13 cellular contexts compared by ENCODE assay signal in the genomic region with DNA sequence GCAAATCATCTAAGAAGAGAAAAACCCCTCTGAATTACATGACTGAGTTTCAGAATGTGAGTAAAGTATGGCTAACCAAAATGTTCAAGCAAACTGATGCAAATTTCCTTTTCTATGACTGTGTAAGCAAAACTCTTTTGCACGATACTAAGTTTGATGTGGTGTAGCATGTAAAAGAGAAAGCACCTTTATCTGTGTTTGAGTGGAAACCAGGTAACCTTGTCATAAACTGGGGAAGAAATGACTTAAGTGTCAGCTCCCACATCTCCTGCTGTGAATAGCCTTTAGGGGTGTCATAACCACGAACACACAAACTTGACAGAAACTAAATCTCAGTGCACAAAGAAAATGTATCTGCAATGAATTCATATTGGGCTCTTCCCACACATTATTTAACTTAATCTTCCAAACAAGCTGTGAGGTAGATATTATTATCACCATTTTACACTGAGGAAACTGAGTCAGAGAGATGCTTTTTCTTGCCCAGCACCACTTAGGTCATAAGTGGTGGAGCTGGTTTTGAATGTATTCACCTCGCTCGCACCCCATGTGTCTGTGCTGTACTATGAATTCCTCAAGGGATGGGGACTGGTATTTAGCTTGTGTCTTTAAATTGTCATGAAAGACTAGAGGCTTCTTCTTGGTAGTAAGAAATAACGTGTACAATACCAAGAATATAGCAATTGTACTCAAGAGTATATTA. TPM values are rescaled to one million over a fixed set of nuclear protein-coding genes. Genes with fewer than 3 reads are reported as not detected.
DNase-seq lines count a peak whose midpoint lies in the region; ATAC-seq and TF ChIP-seq lines count a peak whose summit lies in the region.
"Had no signal": no experiment of that assay in that cellular context is flagged by ENCODE, and none has a peak within 500 bp of the region (broad histone marks: within the 10 kb centered on the region; RNA-seq: fewer than 3 reads in every experiment).

No MANE protein-coding gene starts in this region.

- H3K4me1 Mint-ChIP-seq in activated naive CD8-positive, alpha-beta T cell treated with anti-CD3 and anti-CD28 coated beads for 36 hours, result peaks cover 35% of the 10 kb centered on the region

- peak overlapping the region; percentile 88 for H3K27ac Mint-ChIP-seq in activated naive CD8-positive, alpha-beta T cell treated with anti-CD3 and anti-CD28 coated beads for 36 hours

- peak; percentile 91 for ATAC-seq in GM18498 (IDR thresholded peaks at IDR 0.05; ENCODE audit: unreplicated experiment)
- peak; percentile 49 for ATAC-seq in GM19372 (IDR thresholded peaks at IDR 0.05; ENCODE audit: low read depth, unreplicated experiment)
- ATAC-seq in HG03280 (IDR thresholded peaks at IDR 0.05; ENCODE audit: unreplicated experiment), result peak; percentile 66
- ATAC-seq: Panc1 had no signal

- no peak for TF ChIP-seq CTCF in foreskin fibroblast (IDR thresholded peaks at IDR 0.05; ENCODE audit: low read depth, low read length)

- peaks cover 44% of the 10 kb centered on the region for H3K9me3 Mint-ChIP-seq in activated naive CD8-positive, alpha-beta T cell treated with anti-CD3 and anti-CD28 coated beads for 36 hours

- no peak overlapping the region for H3K4me3 ChIP-seq in foreskin fibroblast (ENCODE audit: low read depth in 1 of 2, low read length in 2 of 2)
- H3K4me3 ChIP-seq: esophagus squamous epithelium had no signal

- peaks cover 49% of the 10 kb centered on the region for H3K36me3 Mint-ChIP-seq in activated naive CD8-positive, alpha-beta T cell treated with anti-CD3 and anti-CD28 coated beads for 36 hours

- no peak overlapping the region for H3K4me3 Mint-ChIP-seq in activated naive CD8-positive, alpha-beta T cell treated with anti-CD3 and anti-CD28 coated beads for 36 hours

- H3K27me3 Mint-ChIP-seq in activated naive CD8-positive, alpha-beta T cell treated with anti-CD3 and anti-CD28 coated beads for 36 hours, result peaks cover 2% of the 10 kb centered on the region

- peak; percentile 26 for DNase-seq in activated naive CD8-positive, alpha-beta T cell treated with anti-CD3 and anti-CD28 coated beads for 36 hours
- DNase-seq in NCI-H1105 treated with DMSO at 0.1 percent for 48 hours (lab: John Stamatoyannopoulos, UW), result no peak
- DNase-seq in foreskin fibroblast, result no peak
- no peak for DNase-seq in ecto neural progenitor cell (ENCODE audit: low spot score)
- DNase-seq in AG08396 (ENCODE audit: low spot score), result no peak
- DNase-seq: cerebellar nuclear complex, esophagus squamous epithelium, posterior cingulate gyrus had no signal

RNA-seq across cellular contexts. Expression of gene IL12RB2, which starts 32.9 kb away (rescaled TPM):
- total RNA-seq in activated naive CD8-positive, alpha-beta T cell treated with anti-CD3 and anti-CD28 coated beads for 36 hours, result 10 to 100 TPM; 39.8 to 40.2 TPM
- total RNA-seq: LHCN-M2 had no signal
